In genomic region chr10:73117976-73118743, GRCh38 we compare ENCODE assay signal across 1 cellular context.
A peak's percentile ranks its signal among the peaks of the same experiment; 100 is the strongest.
TF ChIP-seq lines count a peak whose summit lies in the region.

No MANE protein-coding gene starts in this region.

TF ChIP-seq in GM12878, 131 proteins besides CTCF, POLR2A, EP300 and RAD21 (continued from another document):
- no peak for TF ChIP-seq IRF5 (IDR thresholded peaks at IDR 0.05; ENCODE audit: borderline replicate concordance)
- no peak for TF ChIP-seq STAT3 (IDR thresholded peaks at IDR 0.05; ENCODE audit: low read depth, low read length)
- TF ChIP-seq PBX3 (IDR thresholded peaks at IDR 0.05; ENCODE audit: insufficient replicate concordance, low read depth, low read length), result peak; percentile 85
- no peak for TF ChIP-seq MTA3 (IDR thresholded peaks at IDR 0.05; ENCODE audit: borderline replicate concordance, low read length)
- TF ChIP-seq NR2F1 (conservative IDR thresholded peaks at IDR 0.05), result peak; percentile 93
- TF ChIP-seq ATF2 (IDR thresholded peaks at IDR 0.05; ENCODE audit: low read length), result peak; percentile 76
- no peak for TF ChIP-seq E2F4 (IDR thresholded peaks at IDR 0.05; ENCODE audit: low read depth, low read length)
- TF ChIP-seq ZNF384 (IDR thresholded peaks at IDR 0.05; ENCODE audit: borderline replicate concordance, low read depth, low read length), result no peak
- TF ChIP-seq ZNF687 (IDR thresholded peaks at IDR 0.05), result 0 out of 2 replicates have a peak, but pooled peaks have one; percentile 50
- peak in 1 of 2 experiments; percentile 37; a peak in 1 of 4 replicates for TF ChIP-seq BHLHE40 (IDR thresholded peaks at IDR 0.05; ENCODE audit: borderline replicate concordance in 1 of 2, low read depth in 2 of 2, low read length in 1 of 2)
- no peak for TF ChIP-seq HCFC1 (IDR thresholded peaks at IDR 0.05; ENCODE audit: low read length)
- TF ChIP-seq GATAD2B (conservative IDR thresholded peaks at IDR 0.05; ENCODE audit: low read depth), result 0 out of 2 replicates have a peak, but pooled peaks have one; percentile 46
- no peak for TF ChIP-seq CBX5 (IDR thresholded peaks at IDR 0.05; ENCODE audit: low read depth)
- no peak for TF ChIP-seq BACH1 (IDR thresholded peaks at IDR 0.05; ENCODE audit: borderline replicate concordance)
- no peak for TF ChIP-seq RUNX3 (IDR thresholded peaks at IDR 0.05; ENCODE audit: low read length)
- TF ChIP-seq JUNB (IDR thresholded peaks at IDR 0.05), result peak; percentile 72
- TF ChIP-seq TBL1XR1 (IDR thresholded peaks at IDR 0.05; ENCODE audit: low read depth, low read length), result peak; percentile 89
- 0 out of 2 replicates have a peak, but pooled peaks have one; percentile 41 for TF ChIP-seq CHD2 (IDR thresholded peaks at IDR 0.05; ENCODE audit: borderline replicate concordance, low read depth, low read length)
- peak; percentile 32; the same call in 1 of the 2 replicates for TF ChIP-seq DPF2 (IDR thresholded peaks at IDR 0.05)
- TF ChIP-seq ESRRA (IDR thresholded peaks at IDR 0.05; ENCODE audit: low read length), result no peak
- no peak for TF ChIP-seq SREBF2 (IDR thresholded peaks at IDR 0.05; ENCODE audit: low read length)
- no peak for TF ChIP-seq MAX (IDR thresholded peaks at IDR 0.05; ENCODE audit: low read depth, low read length)
